In genomic region chr2:137937246-137937645, GRCh38 we compare ENCODE assay signal across 16 cellular contexts. TPM values are rescaled to one million over a fixed set of nuclear protein-coding genes. Genes with fewer than 3 reads are reported as not detected.
DNase-seq lines count a peak whose midpoint lies in the region; ATAC-seq, FAIRE-seq and TF ChIP-seq lines count a peak whose summit lies in the region.
"Had no signal": no experiment of that assay in that cellular context is flagged by ENCODE, and none has a peak within 500 bp of the region (broad histone marks: within the 10 kb centered on the region; RNA-seq: fewer than 3 reads in every experiment).

No MANE protein-coding gene starts in this region.

- H4K8ac ChIP-seq in mesenchymal stem cell (ENCODE audit: low read length): no peak overlapping the region

- no peak for FAIRE-seq in bronchial epithelial cell (lab: Jason Lieb, UNC)
- FAIRE-seq: A549, H54 had no signal

- H3K4me2 ChIP-seq in PC-3 (ENCODE audit: low read length): no peak overlapping the region
- no peak overlapping the region for H3K4me2 ChIP-seq in mesenchymal stem cell (ENCODE audit: low read length, poor library complexity, severe bottlenecking)
- H3K4me2 ChIP-seq: A549 had no signal

- CTCF ChIA-PET in PC-3 (lab: Charles Lee): interaction anchor here (0.6 kb wide), 2 partner anchors 26 to 885 kb away, joined by 3 to 7 read pairs; no protein-coding TSS in a partner anchor
- CTCF ChIA-PET in WTC11 (lab: Charles Lee): interaction anchor here (1.4 kb wide), 1 partner anchor 890 kb away, joined by 7 read pairs; no protein-coding TSS in a partner anchor

- no peaks in the 10 kb centered on the region for H3K4me1 Mint-ChIP-seq in WTC11
- H3K4me1 Mint-ChIP-seq: CD4-positive, alpha-beta memory T cell; IgD-negative memory B cell had no signal

- no peaks in the 10 kb centered on the region for H3K79me2 ChIP-seq in PC-3 (ENCODE audit: low read length)

- H3K9me3 Mint-ChIP-seq in WTC11: no peaks in the 10 kb centered on the region

- H4K91ac ChIP-seq in mesenchymal stem cell (ENCODE audit: low read length): no peak overlapping the region

- H3K9me2 ChIP-seq in PC-3 (replicated peaks; ENCODE audit: low read length): no peaks in the 10 kb centered on the region

- H3K27ac Mint-ChIP-seq in WTC11: no peak overlapping the region
- H3K27ac Mint-ChIP-seq: CD4-positive, alpha-beta memory T cell had no signal

- ATAC-seq in PC-3: peak; percentile 74
- no peak for ATAC-seq in WTC11
- ATAC-seq: A549, HCT116 had no signal

- no peak overlapping the region for H3K9ac ChIP-seq in PC-3 (ENCODE audit: low read length)
- H3K9ac ChIP-seq in mesenchymal stem cell (ENCODE audit: low read length): no peak overlapping the region
- H3K9ac ChIP-seq: GM23248 had no signal

- no TSS peak for BruUV-seq in PC-3 (replicated peaks; lab: Mats Ljungman, UMichigan)

- no peaks in the 10 kb centered on the region for H4K20me1 ChIP-seq in PC-3 (ENCODE audit: low read length)

- WGBS in mesenchymal stem cell: 92% methylated on average over 2 of the region's 4 CpGs

- no peak overlapping the region for H2BK120ac ChIP-seq in mesenchymal stem cell (ENCODE audit: low read depth, low read length)

- POLR2A ChIA-PET in PC-3 (lab: Charles Lee; ENCODE audit: unreplicated experiment) (no interaction called here), WTC11 (lab: Charles Lee) (no interaction called here)

- H2BK12ac ChIP-seq in mesenchymal stem cell (ENCODE audit: low read length in 2 of 2): peak overlapping the region in 1 of 2 experiments; percentile 91

- H2AFZ ChIP-seq in PC-3 (ENCODE audit: low read length) (no peak overlapping the region), mesenchymal stem cell (ENCODE audit: low read depth, low read length) (no peak overlapping the region)
- H2AFZ ChIP-seq: GM23248 had no signal

- no peak overlapping the region for H3K4me3 Mint-ChIP-seq in WTC11
- H3K4me3 Mint-ChIP-seq: CD4-positive, alpha-beta memory T cell; IgD-negative memory B cell had no signal

- no peak overlapping the region for H3K14ac ChIP-seq in mesenchymal stem cell (ENCODE audit: low read length in 2 of 2)

- intact Hi-C loops in PC-3 (cut with micrococcal nuclease): no loop called here

- H2BK5ac ChIP-seq in mesenchymal stem cell (ENCODE audit: low read depth, low read length, poor library complexity, severe bottlenecking): no peak overlapping the region

- H2AK5ac ChIP-seq in mesenchymal stem cell (ENCODE audit: low read length, severe bottlenecking): no peak overlapping the region

- no peaks in the 10 kb centered on the region for H3K36me3 Mint-ChIP-seq in WTC11
- H3K36me3 Mint-ChIP-seq: CD4-positive, alpha-beta memory T cell; IgD-negative memory B cell had no signal

- H3K27me3 Mint-ChIP-seq in WTC11 (ENCODE audit: low read depth): no peaks in the 10 kb centered on the region

- no peak overlapping the region for H3K4ac ChIP-seq in mesenchymal stem cell (ENCODE audit: low read depth in 1 of 2, low read length in 2 of 2)

- H3K4me3 ChIP-seq in PC-3 (ENCODE audit: low read length) (no peak overlapping the region), bronchial epithelial cell (ENCODE audit: low read depth, low read length) (no peak overlapping the region), mesenchymal stem cell (ENCODE audit: insufficient read depth in 1 of 2, low read depth in 1 of 2, low read length in 2 of 2) (no peak overlapping the region)
- H3K4me3 ChIP-seq: A549, GM23248 had no signal

- no peak overlapping the region for H2BK15ac ChIP-seq in mesenchymal stem cell (ENCODE audit: low read depth, poor library complexity, severe bottlenecking)

- H3K9me3 ChIP-seq in PC-3 (ENCODE audit: low read length) (no peaks in the 10 kb centered on the region), mesenchymal stem cell (ENCODE audit: control insufficient read depth, low read length) (no peaks in the 10 kb centered on the region)
- H3K9me3 ChIP-seq: A549, BE2C had no signal

- no peaks in the 10 kb centered on the region for H3K36me3 ChIP-seq in PC-3 (ENCODE audit: low read depth, low read length)
- H3K36me3 ChIP-seq in bronchial epithelial cell (ENCODE audit: control insufficient read depth, insufficient read depth, low read length): no peaks in the 10 kb centered on the region
- no peaks in the 10 kb centered on the region for H3K36me3 ChIP-seq in mesenchymal stem cell (ENCODE audit: control insufficient read depth in 1 of 2, insufficient read depth in 2 of 2, low read depth in 1 of 2, low read length in 2 of 2)
- H3K36me3 ChIP-seq: BE2C had no signal

- H3K27me3 ChIP-seq in PC-3 (ENCODE audit: low read length) (no peaks in the 10 kb centered on the region), bronchial epithelial cell (ENCODE audit: control insufficient read depth, insufficient read depth, low read length) (no peaks in the 10 kb centered on the region), mesenchymal stem cell (ENCODE audit: control insufficient read depth in 1 of 2, insufficient read depth in 1 of 2, low read length in 2 of 2) (no peaks in the 10 kb centered on the region)
- H3K27me3 ChIP-seq: BE2C had no signal

- no peaks in the 10 kb centered on the region; the same call in 1 of the 2 replicates for H3K4me1 ChIP-seq in PC-3 (ENCODE audit: insufficient read depth, low read length)
- peaks cover 4% of the 10 kb centered on the region for H3K4me1 ChIP-seq in mesenchymal stem cell (ENCODE audit: control insufficient read depth, insufficient read depth, low read depth, low read length)
- H3K4me1 ChIP-seq: BE2C had no signal

- no peaks in the 10 kb centered on the region for H3F3A ChIP-seq in PC-3 (ENCODE audit: low read length, unreplicated experiment)

- H3K18ac ChIP-seq in mesenchymal stem cell (ENCODE audit: low read depth in 1 of 2, low read length in 2 of 2): peak overlapping the region; percentile 13 to 28

- H3K23ac ChIP-seq in mesenchymal stem cell (ENCODE audit: low read length in 2 of 2): no peak overlapping the region

- no peaks in the 10 kb centered on the region for H3K79me1 ChIP-seq in mesenchymal stem cell (replicated peaks; ENCODE audit: low read length, poor library complexity, severe bottlenecking)

- DNase-seq in PC-3: peak; percentile 55
- peak; percentile 57 for DNase-seq in bronchial epithelial cell (ENCODE audit: low read depth)
- DNase-seq in mesenchymal stem cell: no peak
- no peak for DNase-seq in NCI-H774 (lab: John Stamatoyannopoulos, UW)
- DNase-seq in WTC11 (ENCODE audit: low spot score): no peak
- no peak for DNase-seq in NCI-H1048 (lab: John Stamatoyannopoulos, UW)
- DNase-seq: BE2C; CD4-positive, alpha-beta memory T cell; DND-41; GDM1; GM23248 had no signal

- no peak overlapping the region for H3K27ac ChIP-seq in PC-3 (ENCODE audit: low read length)
- no peak overlapping the region for H3K27ac ChIP-seq in mesenchymal stem cell (ENCODE audit: low read length, poor library complexity, severe bottlenecking)
- H3K27ac ChIP-seq: A549, C4-2B, GM23248 had no signal

- no peak for TF ChIP-seq CTCF in PC-3 (conservative IDR thresholded peaks at IDR 0.05; ENCODE audit: low read depth, low read length)
- TF ChIP-seq CTCF in bronchial epithelial cell (IDR thresholded peaks at IDR 0.05; ENCODE audit: insufficient read depth, low read length, severe bottlenecking): no peak
- TF ChIP-seq CTCF in WTC11 (IDR thresholded peaks at IDR 0.05): no peak

TF ChIP-seq in WTC11, 78 proteins besides CTCF, POLR2A, EP300 and RAD21:
- no peak for TF ChIP-seq RELA (CRISPR knock-in tag; IDR thresholded peaks at IDR 0.05; ENCODE audit: borderline replicate concordance)
- TF ChIP-seq, protein P1, sequence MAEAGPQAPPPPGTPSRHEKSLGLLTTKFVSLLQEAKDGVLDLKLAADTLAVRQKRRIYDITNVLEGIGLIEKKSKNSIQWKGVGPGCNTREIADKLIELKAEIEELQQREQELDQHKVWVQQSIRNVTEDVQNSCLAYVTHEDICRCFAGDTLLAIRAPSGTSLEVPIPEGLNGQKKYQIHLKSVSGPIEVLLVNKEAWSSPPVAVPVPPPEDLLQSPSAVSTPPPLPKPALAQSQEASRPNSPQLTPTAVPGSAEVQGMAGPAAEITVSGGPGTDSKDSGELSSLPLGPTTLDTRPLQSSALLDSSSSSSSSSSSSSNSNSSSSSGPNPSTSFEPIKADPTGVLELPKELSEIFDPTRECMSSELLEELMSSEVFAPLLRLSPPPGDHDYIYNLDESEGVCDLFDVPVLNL (CRISPR knock-in tag; IDR thresholded peaks at IDR 0.05; ENCODE audit: borderline replicate concordance, low read depth): no peak
- no peak for TF ChIP-seq HMGXB4 (CRISPR knock-in tag; IDR thresholded peaks at IDR 0.05)
- no peak for TF ChIP-seq ZNF423 (CRISPR knock-in tag; IDR thresholded peaks at IDR 0.05)
- no peak for TF ChIP-seq ZNF416 (CRISPR knock-in tag; IDR thresholded peaks at IDR 0.05)
- TF ChIP-seq RORB (CRISPR knock-in tag; IDR thresholded peaks at IDR 0.05): no peak
- TF ChIP-seq ETV6 (CRISPR knock-in tag; IDR thresholded peaks at IDR 0.05): no peak

RNA-seq across cellular contexts. Expression of gene HNMT, which starts 27.0 kb away (rescaled TPM):
- total RNA-seq in PC-3 (2014; rRNA removed) (6.9 and 7.1 TPM in 2 replicates), bronchial epithelial cell (1.1 and 3.8 TPM in 2 replicates), WTC11 (2021) (2.8 to 4.6 TPM (median 3.1 TPM) in 3 replicates)
- polyA plus RNA-seq in mesenchymal stem cell (2013, experiment 1 of 2): 69.7 TPM
- 69.8 TPM for polyA plus RNA-seq in mesenchymal stem cell (2013, experiment 2 of 2)
- polyA plus RNA-seq: CD4-positive, alpha-beta memory T cell; IgD-negative memory B cell had no signal

Comparison
In these comparisons a context has a peak if more than half of its experiments do, and no peak if none do; other contexts are left out.
1. DNase-seq: peak in PC-3 (single experiment) and bronchial epithelial cell (single experiment); none in mesenchymal stem cell (single experiment), NCI-H774 (single experiment), WTC11 (single experiment) and NCI-H1048 (single experiment).